In genomic region chr22:36286096-36286957, GRCh38 we compare ENCODE assay signal across 8 cellular contexts. TPM values are rescaled to one million over a fixed set of nuclear protein-coding genes. Genes with fewer than 3 reads are reported as not detected.
DNase-seq lines count a peak whose midpoint lies in the region; ATAC-seq and TF ChIP-seq lines count a peak whose summit lies in the region.

No MANE protein-coding gene starts in this region.

- H3K4me1 ChIP-seq in Loucy (ENCODE audit: insufficient read depth, low read length, poor library complexity, severe bottlenecking) (no peaks in the 10 kb centered on the region), adrenal gland (replicated peaks in 1 of 2) (peaks cover 12 to 19% of the 10 kb centered on the region in 2 donors), vagina (no peaks in the 10 kb centered on the region)

- DNase-seq in ELF-1 (ENCODE audit: low read depth, low spot score) = peak; percentile 95
- peak; percentile 32 for DNase-seq in SW480 (ENCODE audit: low spot score)
- peak; percentile 81 to 93 (median 86) for DNase-seq in adrenal gland
- DNase-seq in left cardiac atrium = peak; percentile 74
- peak; percentile 59 for DNase-seq in putamen (ENCODE audit: low spot score)
- DNase-seq in vagina (ENCODE audit: extremely low spot score in 2 of 2) = no peak

- WGBS in adrenal gland, 4 donors = 25 to 52% (median 38%) methylated on average over 12 to 28 of the region's 28 CpGs

- H3K27me3 ChIP-seq in Loucy (ENCODE audit: insufficient read depth, low read length, poor library complexity, severe bottlenecking) (no peaks in the 10 kb centered on the region), adrenal gland (no peaks in the 10 kb centered on the region), vagina (no peaks in the 10 kb centered on the region)

- H2AFZ ChIP-seq in Loucy (ENCODE audit: low read length) = no peak overlapping the region

- H3K9me2 ChIP-seq in Loucy (replicated peaks; ENCODE audit: low read depth, low read length) = no peaks in the 10 kb centered on the region

- no peak for TF ChIP-seq POLR2A in adrenal gland (IDR thresholded peaks at IDR 0.05)
- TF ChIP-seq POLR2A in vagina (IDR thresholded peaks at IDR 0.05) = no peak

- peak overlapping the region in 4 of 5 donors; percentile 52 to 87 (median 68) for H3K27ac ChIP-seq in adrenal gland
- peak overlapping the region; percentile 73 for H3K27ac ChIP-seq in vagina

- no peaks in the 10 kb centered on the region for H3K79me2 ChIP-seq in Loucy (ENCODE audit: insufficient read depth, low read length)

- intact Hi-C loops in adrenal gland (cut with DNase I) (loop anchor here in 1 of 2 donors (10.0 kb wide), 1 partner anchor 92 kb away; no protein-coding TSS in a partner anchor), left cardiac atrium (cut with DNase I) (loop anchor here in 1 of 2 donors (10.0 kb wide), 1 partner anchor 92 kb away; no protein-coding TSS in a partner anchor), vagina (cut with DNase I) (loop anchor here (10.0 kb wide), 1 partner anchor 92 kb away; no protein-coding TSS in a partner anchor)

- peaks cover 86% of the 10 kb centered on the region for H3K36me3 ChIP-seq in Loucy (ENCODE audit: insufficient read depth, low read length)
- peaks cover 0 to 87% of the 10 kb centered on the region in 2 donors for H3K36me3 ChIP-seq in adrenal gland (replicated peaks in 1 of 2)
- H3K36me3 ChIP-seq in vagina = peaks cover 5 to 85% of the 10 kb centered on the region in 2 donors

- H3F3A ChIP-seq in Loucy (ENCODE audit: low read depth) = 0 out of 2 replicates have a peak, but pooled peaks cover 1% of the 10 kb centered on the region

- ATAC-seq in left cardiac atrium (peak; percentile 61 to 92), GM21526 (IDR thresholded peaks at IDR 0.05; ENCODE audit: low FRiP score, unreplicated experiment) (no peak)

- H4K20me1 ChIP-seq in Loucy (ENCODE audit: insufficient read depth, low read length, poor library complexity, severe bottlenecking) = no peaks in the 10 kb centered on the region

- no peak overlapping the region for H3K4me2 ChIP-seq in Loucy (ENCODE audit: low read depth, low read length, poor library complexity, severe bottlenecking)

- H3K4me3 ChIP-seq in Loucy (ENCODE audit: low read length, poor library complexity, severe bottlenecking) = no peak overlapping the region
- H3K4me3 ChIP-seq in adrenal gland = no peak overlapping the region
- H3K4me3 ChIP-seq in vagina = no peak overlapping the region

- TF ChIP-seq CTCF in Loucy (conservative IDR thresholded peaks at IDR 0.05; ENCODE audit: low read length) = peak; percentile 95
- TF ChIP-seq CTCF in adrenal gland (IDR thresholded peaks at IDR 0.05) = peak; percentile 85 to 94 (median 90)
- peak; percentile 76 to 85 (median 79) for TF ChIP-seq CTCF in vagina (IDR thresholded peaks at IDR 0.05)

- H3K9ac ChIP-seq in Loucy (ENCODE audit: low read depth, low read length, poor library complexity, severe bottlenecking) = no peak overlapping the region

- H3K9me3 ChIP-seq in Loucy (ENCODE audit: insufficient read depth, low read depth, low read length) = no peaks in the 10 kb centered on the region
- no peaks in the 10 kb centered on the region for H3K9me3 ChIP-seq in adrenal gland (replicated peaks in 1 of 3)
- no peaks in the 10 kb centered on the region for H3K9me3 ChIP-seq in vagina

RNA-seq across cellular contexts. Expression of gene APOL1, which starts 33.4 kb away (rescaled TPM):
- total RNA-seq in adrenal gland (10 to 100 TPM; 10.8 to 39.0 (median 31.3) TPM), left cardiac atrium (10 to 100 TPM; 26.5 to 40.7 TPM), vagina (28.5 TPM)
- 10 to 100 TPM; 19.9 to 21.2 (median 20.2) TPM for polyA plus RNA-seq in adrenal gland

RNA-seq across cellular contexts. Expression of gene APOL2, which starts 47.0 kb away (rescaled TPM):
- total RNA-seq in adrenal gland (10 to 100 TPM; 16.1 to 49.3 (median 40.0) TPM), left cardiac atrium (10 to 100 TPM; 43.8 to 43.9 TPM), vagina (63.8 TPM)
- polyA plus RNA-seq in adrenal gland = 10 to 100 TPM; 36.7 to 73.8 (median 49.2) TPM

Comparison
In these comparisons a context has a peak if more than half of its experiments do, and no peak if none do; other contexts are left out.
1. DNase-seq: peak in ELF-1 (single experiment), SW480 (single experiment), adrenal gland (7 of 7), left cardiac atrium (single experiment) and putamen (single experiment); none in vagina (0 of 2).
2. Peak in every context shown above with its lines, with median percentiles within 50 percentile points of each other: CTCF ChIP-seq.